Comparison of ENCODE assay signal across 19 cellular contexts in the genomic region with DNA sequence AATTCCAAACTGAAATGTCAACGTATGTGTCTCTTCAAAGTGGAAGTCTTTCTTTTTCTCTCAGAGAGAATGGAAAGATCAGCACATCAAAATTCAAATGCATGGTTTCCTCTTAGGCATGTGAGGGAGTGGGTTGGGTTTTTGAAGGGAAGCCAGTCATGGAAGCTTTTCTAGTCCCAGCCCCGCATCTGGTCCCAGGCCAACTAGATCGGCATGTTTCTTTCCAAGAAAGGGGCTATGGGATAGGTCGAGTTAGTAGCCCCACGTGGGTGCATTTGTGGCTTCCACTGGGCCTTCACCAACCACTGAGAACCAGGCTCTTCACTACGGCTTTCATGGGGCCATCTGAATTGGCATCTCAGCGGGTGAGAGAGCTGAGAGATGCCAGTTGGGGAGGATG. TPM values are rescaled to one million over a fixed set of nuclear protein-coding genes. Genes with fewer than 3 reads are reported as not detected.
DNase-seq lines count a peak whose midpoint lies in the region; ATAC-seq and TF ChIP-seq lines count a peak whose summit lies in the region.
"Had no signal": no experiment of that assay in that cellular context is flagged by ENCODE, and none has a peak within 500 bp of the region (broad histone marks: within the 10 kb centered on the region; RNA-seq: fewer than 3 reads in every experiment).

No MANE protein-coding gene starts in this region.

- TF ChIP-seq POLR2A in body of pancreas (IDR thresholded peaks at IDR 0.05) = no peak

- ATAC-seq in body of pancreas = no peak
- no peak for ATAC-seq in psoas muscle
- ATAC-seq in GM19395 (IDR thresholded peaks at IDR 0.05; ENCODE audit: unreplicated experiment) = no peak
- ATAC-seq: A549; CD8-positive, alpha-beta T cell; GM23338; HCT116 had no signal

- no peak overlapping the region for H3K4me3 ChIP-seq in body of pancreas
- peak overlapping the region in 1 of 2 donors; percentile 3 for H3K4me3 ChIP-seq in esophagus (ENCODE audit: low read depth in 1 of 2, low read length in 2 of 2)
- H3K4me3 ChIP-seq in psoas muscle = no peak overlapping the region
- no peak overlapping the region for H3K4me3 ChIP-seq in thymus (ENCODE audit: low read length)
- H3K4me3 ChIP-seq: A549, GM23338 had no signal

- H3K9me3 ChIP-seq in body of pancreas (no peaks in the 10 kb centered on the region), esophagus (ENCODE audit: control insufficient read depth in 2 of 2, insufficient read depth in 1 of 2, low read depth in 1 of 2, low read length in 1 of 2) (no peaks in the 10 kb centered on the region), psoas muscle (no peaks in the 10 kb centered on the region), thymus (ENCODE audit: control insufficient read depth) (no peaks in the 10 kb centered on the region)
- H3K9me3 ChIP-seq: A549, Caco-2 had no signal

- intact Hi-C loops in body of pancreas (cut with DNase I) (no loop called here), psoas muscle (cut with DNase I) (no loop called here), cardiac septum (cut with DNase I) (no loop called here)

- DNase-seq in body of pancreas = no peak
- DNase-seq in psoas muscle = no peak
- DNase-seq in cardiac septum (ENCODE audit: low spot score) = no peak
- DNase-seq in stimulated activated CD4-positive, alpha-beta T cell treated with anti-CD3 and anti-CD28 coated beads, Interleukin-4, amount 100 ng/mL, for 1 hour = no peak
- DNase-seq: 8988T; ACHN; C1 segment of cervical spinal cord; Caco-2; CD4-positive, CD25-positive, alpha-beta regulatory T cell; CD8-positive, alpha-beta T cell; DMS153; DND-41; H9 had no signal

- H3K36me3 ChIP-seq in body of pancreas (replicated peaks in 1 of 2; ENCODE audit: insufficient read depth in 1 of 2, low read depth in 2 of 2) = no peaks in the 10 kb centered on the region
- no peaks in the 10 kb centered on the region for H3K36me3 ChIP-seq in esophagus (ENCODE audit: control insufficient read depth in 2 of 2, insufficient read depth in 2 of 2, low read length in 1 of 2)
- peaks cover 0 to 74% of the 10 kb centered on the region in 2 donors for H3K36me3 ChIP-seq in psoas muscle (ENCODE audit: insufficient read depth in 1 of 2, low read depth in 1 of 2)
- no peaks in the 10 kb centered on the region for H3K36me3 ChIP-seq in thymus (ENCODE audit: control insufficient read depth, insufficient read depth)

- H3K27ac ChIP-seq in body of pancreas = peak overlapping the region in 3 of 4 donors; percentile 65 to 85 (median 69)
- peak overlapping the region; percentile 40 to 76 for H3K27ac ChIP-seq in esophagus (ENCODE audit: low read depth in 2 of 2, low read length in 1 of 2)
- peak overlapping the region; percentile 84 for H3K27ac ChIP-seq in psoas muscle
- H3K27ac ChIP-seq in thymus (ENCODE audit: low read depth) = peak overlapping the region; percentile 22
- H3K27ac ChIP-seq: A549 had no signal

- TF ChIP-seq CTCF in body of pancreas (IDR thresholded peaks at IDR 0.05) (no peak), psoas muscle (IDR thresholded peaks at IDR 0.05) (no peak)

- peaks cover 27% of the 10 kb centered on the region for H3K4me1 ChIP-seq in body of pancreas
- peaks cover 0 to 11% of the 10 kb centered on the region in 2 donors for H3K4me1 ChIP-seq in esophagus (ENCODE audit: control insufficient read depth in 2 of 2, insufficient read depth in 2 of 2, low read length in 1 of 2)
- peaks cover 31% of the 10 kb centered on the region for H3K4me1 ChIP-seq in psoas muscle
- H3K4me1 ChIP-seq in thymus (ENCODE audit: control insufficient read depth, insufficient read depth, low read length) = no peaks in the 10 kb centered on the region
- H3K4me1 ChIP-seq: A549 had no signal

- no peaks in the 10 kb centered on the region for H3K27me3 ChIP-seq in body of pancreas
- H3K27me3 ChIP-seq in esophagus (ENCODE audit: control insufficient read depth in 1 of 2, insufficient read depth in 2 of 2, low read length in 2 of 2) = no peaks in the 10 kb centered on the region
- H3K27me3 ChIP-seq in psoas muscle (ENCODE audit: insufficient read depth in 3 of 3, low read length in 2 of 3) = no peaks in the 10 kb centered on the region
- no peaks in the 10 kb centered on the region for H3K27me3 ChIP-seq in thymus (ENCODE audit: control insufficient read depth, insufficient read depth)

- WGBS in body of pancreas, 2 donors = 64 to 72% methylated on average over 6 to 7 of the region's 7 CpGs
- 51 to 60% methylated on average over 7 of the region's 7 CpGs for WGBS in esophagus, 2 donors
- WGBS in psoas muscle, 3 donors = 80 to 82% (median 82%) methylated on average over 7 of the region's 7 CpGs
- 92% methylated on average over 7 of the region's 7 CpGs for WGBS in thymus

RNA-seq across cellular contexts. Expression of a gene that starts 6.6 kb away (rescaled TPM):
- total RNA-seq in body of pancreas = 100 to 1,000 TPM; 105 to 157 TPM
- polyA plus RNA-seq in esophagus = 10 to 100 TPM; 26.6 to 80.5 TPM
- 10 to 100 TPM; 49.0 to 98.5 (median 75.6) TPM for total RNA-seq in psoas muscle
- 10 to 100 TPM; 35.9 to 44.4 (median 38.2) TPM for polyA plus RNA-seq in psoas muscle
- polyA plus RNA-seq in thymus = 196 TPM
- 69.0 TPM for total RNA-seq in cardiac septum
- polyA plus RNA-seq: CD4-positive, CD25-positive, alpha-beta regulatory T cell had no signal

RNA-seq across cellular contexts. Expression of a gene that starts 25.1 kb away (rescaled TPM):
- total RNA-seq in body of pancreas (100 to 1,000 TPM; 113 to 133 TPM), psoas muscle (10 to 100 TPM; 63.2 to 70.9 (median 68.1) TPM), cardiac septum (96.9 TPM)
- polyA plus RNA-seq in esophagus (10 to 100 TPM; 30.8 to 99.4 TPM), psoas muscle (10 to 100 TPM; 32.4 to 58.4 (median 44.5) TPM), thymus (149 TPM)

RNA-seq across cellular contexts. Expression of a gene that starts 41.9 kb away (rescaled TPM):
- total RNA-seq in body of pancreas (10 to 100 TPM; 64.6 to 99.6 TPM), psoas muscle (10 to 100 TPM; 14.6 to 17.0 (median 15.5) TPM), cardiac septum (10.5 TPM)
- polyA plus RNA-seq in esophagus (10 to 100 TPM; 14.7 to 18.0 TPM), psoas muscle (1 to 10 TPM; 2.7 to 6.2 (median 5.1) TPM), thymus (54.8 TPM)

RNA-seq across cellular contexts. Expression of a gene that starts 48.8 kb away (rescaled TPM):
- total RNA-seq in body of pancreas (10 to 100 TPM; 21.5 to 39.6 TPM), psoas muscle (10 to 100 TPM; 24.0 to 56.5 (median 41.6) TPM), cardiac septum (19.7 TPM)
- polyA plus RNA-seq in esophagus (10 to 100 TPM; 15.7 to 27.0 TPM), psoas muscle (10 to 100 TPM; 13.9 to 26.2 (median 17.4) TPM), thymus (28.2 TPM)

Comparison
In these comparisons a context has a peak if more than half of its experiments do, and no peak if none do; other contexts are left out.
1. H3K27ac ChIP-seq: peak in every context shown above with its lines; median percentile 84 in psoas muscle; 69 in body of pancreas; 58 in esophagus; 22 in thymus.